ENCODE assay signal across 2 cellular contexts in the genomic region with DNA sequence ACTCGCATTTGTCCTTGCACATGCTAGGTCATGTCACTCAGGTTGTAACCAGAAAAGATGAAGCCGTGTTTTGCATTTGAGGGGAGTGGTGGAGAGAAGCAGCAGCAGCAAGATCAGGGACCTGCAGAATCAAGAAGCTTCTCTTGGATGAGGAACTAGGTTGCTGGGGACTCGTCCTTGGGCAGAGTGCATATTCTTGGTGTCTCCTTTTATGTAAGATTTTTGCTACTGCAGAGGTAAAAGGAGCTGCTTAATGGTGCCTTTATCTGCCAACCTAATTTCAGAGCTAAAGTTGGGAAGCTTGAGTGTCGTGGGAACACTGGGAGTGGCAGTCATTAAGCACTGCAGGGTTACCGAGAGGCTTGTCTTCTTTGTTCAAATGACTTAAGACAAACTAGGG.
TF ChIP-seq lines count a peak whose summit lies in the region.

No MANE protein-coding gene starts in this region.

TF ChIP-seq in A549, 52 proteins besides CTCF, POLR2A, EP300 and RAD21:
- TF ChIP-seq FOSL2 (IDR thresholded peaks at IDR 0.05) (no peak), FOSL2 (CRISPR knock-in tag; IDR thresholded peaks at IDR 0.05) (no peak), BHLHE40 (IDR thresholded peaks at IDR 0.05; ENCODE audit: low read depth, low read length) (no peak), HOXB5 (CRISPR knock-in tag; IDR thresholded peaks at IDR 0.05) (no peak), RARB (CRISPR knock-in tag; IDR thresholded peaks at IDR 0.05) (no peak), EHMT2 (IDR thresholded peaks at IDR 0.05; ENCODE audit: low read depth) (no peak), MAFK (IDR thresholded peaks at IDR 0.05; ENCODE audit: partially characterized antibody) (no peak), ZFP36 (IDR thresholded peaks at IDR 0.05; ENCODE audit: borderline replicate concordance, partially characterized antibody) (no peak), MAX (IDR thresholded peaks at IDR 0.05) (no peak), ZSCAN20 (CRISPR knock-in tag; IDR thresholded peaks at IDR 0.05) (no peak), PHF8 (IDR thresholded peaks at IDR 0.05; ENCODE audit: borderline replicate concordance, low read depth) (no peak)
- TF ChIP-seq, protein P1, sequence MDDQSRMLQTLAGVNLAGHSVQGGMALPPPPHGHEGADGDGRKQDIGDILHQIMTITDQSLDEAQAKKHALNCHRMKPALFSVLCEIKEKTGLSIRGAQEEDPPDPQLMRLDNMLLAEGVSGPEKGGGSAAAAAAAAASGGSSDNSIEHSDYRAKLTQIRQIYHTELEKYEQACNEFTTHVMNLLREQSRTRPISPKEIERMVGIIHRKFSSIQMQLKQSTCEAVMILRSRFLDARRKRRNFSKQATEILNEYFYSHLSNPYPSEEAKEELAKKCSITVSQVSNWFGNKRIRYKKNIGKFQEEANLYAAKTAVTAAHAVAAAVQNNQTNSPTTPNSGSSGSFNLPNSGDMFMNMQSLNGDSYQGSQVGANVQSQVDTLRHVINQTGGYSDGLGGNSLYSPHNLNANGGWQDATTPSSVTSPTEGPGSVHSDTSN (IDR thresholded peaks at IDR 0.05) = no peak
- TF ChIP-seq, protein P2, sequence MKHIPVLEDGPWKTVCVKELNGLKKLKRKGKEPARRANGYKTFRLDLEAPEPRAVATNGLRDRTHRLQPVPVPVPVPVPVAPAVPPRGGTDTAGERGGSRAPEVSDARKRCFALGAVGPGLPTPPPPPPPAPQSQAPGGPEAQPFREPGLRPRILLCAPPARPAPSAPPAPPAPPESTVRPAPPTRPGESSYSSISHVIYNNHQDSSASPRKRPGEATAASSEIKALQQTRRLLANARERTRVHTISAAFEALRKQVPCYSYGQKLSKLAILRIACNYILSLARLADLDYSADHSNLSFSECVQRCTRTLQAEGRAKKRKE (CRISPR knock-in tag; IDR thresholded peaks at IDR 0.05; ENCODE audit: low read depth) = no peak

TF ChIP-seq in IMR-90, 13 proteins besides CTCF, POLR2A, EP300 and RAD21:
- no peak for TF ChIP-seq FOS (IDR thresholded peaks at IDR 0.05; ENCODE audit: low read depth, low read length)
- TF ChIP-seq MAZ (IDR thresholded peaks at IDR 0.05; ENCODE audit: borderline replicate concordance, low read depth, low read length) = no peak
- TF ChIP-seq CEBPB (IDR thresholded peaks at IDR 0.05; ENCODE audit: low read depth, low read length) = no peak
- TF ChIP-seq MAFK (IDR thresholded peaks at IDR 0.05; ENCODE audit: low read depth, low read length) = no peak
- no peak for TF ChIP-seq RFX5 (IDR thresholded peaks at IDR 0.05; ENCODE audit: low read depth, low read length)
- TF ChIP-seq, protein P3, sequence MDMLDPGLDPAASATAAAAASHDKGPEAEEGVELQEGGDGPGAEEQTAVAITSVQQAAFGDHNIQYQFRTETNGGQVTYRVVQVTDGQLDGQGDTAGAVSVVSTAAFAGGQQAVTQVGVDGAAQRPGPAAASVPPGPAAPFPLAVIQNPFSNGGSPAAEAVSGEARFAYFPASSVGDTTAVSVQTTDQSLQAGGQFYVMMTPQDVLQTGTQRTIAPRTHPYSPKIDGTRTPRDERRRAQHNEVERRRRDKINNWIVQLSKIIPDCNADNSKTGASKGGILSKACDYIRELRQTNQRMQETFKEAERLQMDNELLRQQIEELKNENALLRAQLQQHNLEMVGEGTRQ (IDR thresholded peaks at IDR 0.05; ENCODE audit: low read depth, low read length) = no peak
- TF ChIP-seq, protein P4, sequence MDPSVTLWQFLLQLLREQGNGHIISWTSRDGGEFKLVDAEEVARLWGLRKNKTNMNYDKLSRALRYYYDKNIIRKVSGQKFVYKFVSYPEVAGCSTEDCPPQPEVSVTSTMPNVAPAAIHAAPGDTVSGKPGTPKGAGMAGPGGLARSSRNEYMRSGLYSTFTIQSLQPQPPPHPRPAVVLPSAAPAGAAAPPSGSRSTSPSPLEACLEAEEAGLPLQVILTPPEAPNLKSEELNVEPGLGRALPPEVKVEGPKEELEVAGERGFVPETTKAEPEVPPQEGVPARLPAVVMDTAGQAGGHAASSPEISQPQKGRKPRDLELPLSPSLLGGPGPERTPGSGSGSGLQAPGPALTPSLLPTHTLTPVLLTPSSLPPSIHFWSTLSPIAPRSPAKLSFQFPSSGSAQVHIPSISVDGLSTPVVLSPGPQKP (IDR thresholded peaks at IDR 0.05; ENCODE audit: borderline replicate concordance, low read depth, low read length) = no peak
- no peak for TF ChIP-seq SMC3 (IDR thresholded peaks at IDR 0.05; ENCODE audit: low read depth, low read length)
